Comparison of ENCODE assay signal across 8 cellular contexts in the genomic region with DNA sequence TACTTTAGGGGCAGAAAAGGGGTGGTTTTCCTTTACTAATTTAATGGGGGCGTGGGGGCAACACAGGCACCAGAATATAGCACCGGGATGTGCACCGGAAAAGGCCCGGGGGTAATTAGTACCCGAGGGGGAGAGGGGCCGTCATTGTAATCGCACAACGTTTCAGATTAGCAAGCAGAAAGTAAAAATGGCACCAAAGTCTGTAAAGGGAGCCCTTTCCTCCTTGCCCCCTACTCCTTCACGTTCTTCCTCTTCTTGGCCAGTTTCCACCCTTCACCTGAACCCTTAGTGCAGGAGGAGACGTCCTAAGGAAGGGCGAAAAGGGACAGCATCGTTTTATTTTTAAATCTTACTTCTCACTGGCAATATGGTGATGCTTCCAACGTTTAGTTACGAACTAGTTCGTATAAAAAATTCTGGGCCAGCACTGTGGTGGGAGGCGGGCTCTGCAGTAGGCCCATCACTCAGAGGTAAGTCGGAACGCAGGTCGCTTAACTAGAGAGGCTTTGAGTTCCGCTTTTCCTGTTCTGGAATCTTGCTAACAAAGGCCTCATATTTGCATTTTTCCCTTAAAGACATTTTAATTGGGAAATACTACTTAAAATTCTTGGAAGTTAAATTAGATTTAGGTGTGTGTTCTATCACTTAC. TPM values are rescaled to one million over a fixed set of nuclear protein-coding genes. Genes with fewer than 3 reads are reported as not detected.
DNase-seq lines count a peak whose midpoint lies in the region; ATAC-seq and TF ChIP-seq lines count a peak whose summit lies in the region.

No MANE protein-coding gene starts in this region.

- H3K79me2 ChIP-seq in fibroblast of lung (ENCODE audit: control insufficient read depth, insufficient read depth, low read length), result peaks cover 40% of the 10 kb centered on the region

- ATAC-seq in GM21723 (IDR thresholded peaks at IDR 0.05; ENCODE audit: unreplicated experiment) (peak; percentile 0), gastrocnemius medialis (no peak), HG02973 (IDR thresholded peaks at IDR 0.05; ENCODE audit: unreplicated experiment) (no peak)

- H2AFZ ChIP-seq in fibroblast of lung (ENCODE audit: low read length), result peak overlapping the region; percentile 91

- H3K4me3 ChIP-seq in fibroblast of lung (replicated peaks in 1 of 4; ENCODE audit: control extremely low read depth in 1 of 4, insufficient read depth in 1 of 4, low read depth in 3 of 4, low read length in 4 of 4), result peak overlapping the region; percentile 60 to 99 (median 76)
- peak overlapping the region; percentile 86 to 100 (median 92) for H3K4me3 ChIP-seq in gastrocnemius medialis

- H3K9ac ChIP-seq in fibroblast of lung (ENCODE audit: insufficient read depth, low read length), result peak overlapping the region; percentile 53

- DNase-seq in SHP77 (lab: John Stamatoyannopoulos, UW), result peak; percentile 29 to 55
- DNase-seq in fibroblast of lung (ENCODE audit: low read depth in 2 of 2), result no peak
- no peak for DNase-seq in gastrocnemius medialis
- no peak for DNase-seq in SKM-1 (lab: John Stamatoyannopoulos, UW; ENCODE audit: unreplicated experiment)
- DNase-seq in retina, result no peak
- no peak for DNase-seq in MV-4-11 (lab: John Stamatoyannopoulos, UW)

- peak overlapping the region; percentile 75 for H3K27ac ChIP-seq in fibroblast of lung (ENCODE audit: insufficient read depth, low read length)
- peak overlapping the region; percentile 97 to 100 (median 98) for H3K27ac ChIP-seq in gastrocnemius medialis

- TF ChIP-seq POLR2A in gastrocnemius medialis (IDR thresholded peaks at IDR 0.05), result no peak

- peaks cover 2% of the 10 kb centered on the region for H4K20me1 ChIP-seq in fibroblast of lung (ENCODE audit: control insufficient read depth, extremely low read depth, insufficient read depth, low read length)

- no peaks in the 10 kb centered on the region for H3K27me3 ChIP-seq in fibroblast of lung (ENCODE audit: control insufficient read depth, insufficient read depth, low read length)
- no peaks in the 10 kb centered on the region for H3K27me3 ChIP-seq in gastrocnemius medialis

- TF ChIP-seq CTCF in fibroblast of lung (conservative IDR thresholded peaks at IDR 0.05 in 1 of 2, IDR thresholded peaks at IDR 0.05 in 1 of 2; ENCODE audit: low read depth in 1 of 2, low read length in 2 of 2), result no peak
- no peak for TF ChIP-seq CTCF in gastrocnemius medialis (IDR thresholded peaks at IDR 0.05 in 4 of 5, conservative IDR thresholded peaks at IDR 0.05 in 1 of 5)

- in situ Hi-C loops in gastrocnemius medialis (cut with MboI; ENCODE audit: low sequenced_read_pairs in 4 of 4), result no loop called here

- H3K9me3 ChIP-seq in fibroblast of lung (ENCODE audit: control insufficient read depth, insufficient read depth, low read depth, low read length) (no peaks in the 10 kb centered on the region), gastrocnemius medialis (no peaks in the 10 kb centered on the region)

- H3K36me3 ChIP-seq in fibroblast of lung (ENCODE audit: control insufficient read depth, insufficient read depth, low read length) (no peaks in the 10 kb centered on the region), gastrocnemius medialis (no peaks in the 10 kb centered on the region)

- H3K4me1 ChIP-seq in fibroblast of lung (ENCODE audit: control insufficient read depth, extremely low read depth, insufficient read depth, low read length), result peaks cover 3% of the 10 kb centered on the region
- H3K4me1 ChIP-seq in gastrocnemius medialis, result peaks cover 23 to 29% of the 10 kb centered on the region in 2 donors

- intact Hi-C loops in gastrocnemius medialis (cut with DNase I; ENCODE audit: low total_unique reads), result loop anchor here (5.0 to 10.0 kb wide), 2 partner anchors 125 to 243 kb away; partner anchors contain the start of gene ASF1A

- H3K4me2 ChIP-seq in fibroblast of lung (ENCODE audit: extremely low read depth, insufficient read depth, low read length), result peak overlapping the region; percentile 72

RNA-seq across cellular contexts. Expression of gene CEP85L, which starts 0.8 kb away (rescaled TPM):
- total RNA-seq in fibroblast of lung (18.5 and 22.0 TPM in 2 replicates), gastrocnemius medialis (10 to 100 TPM; 15.6 to 22.8 (median 21.9) TPM)
- 6.4 and 7.3 TPM in 2 replicates for polyA plus RNA-seq in fibroblast of lung
- 3.2 and 4.7 TPM in 2 replicates for polyA plus RNA-seq in fibroblast of lung (2012)
- 8.4 and 23.9 TPM in 2 replicates for polyA minus RNA-seq in fibroblast of lung (ENCODE audit: low replicate concordance)

Comparison
In these comparisons a context has a peak if more than half of its experiments do, and no peak if none do; other contexts are left out.
1. DNase-seq: peak in SHP77 (2 of 2); none in fibroblast of lung (0 of 2), gastrocnemius medialis (0 of 2), SKM-1 (single experiment), retina (single experiment) and MV-4-11 (single experiment).